Comparison of ENCODE assay signal across 12 cellular contexts in genomic region chr9:76887003-76887821, GRCh38. TPM values are rescaled to one million over a fixed set of nuclear protein-coding genes. Genes with fewer than 3 reads are reported as not detected.
A peak's percentile ranks its signal among the peaks of the same experiment; 100 is the strongest.
DNase-seq lines count a peak whose midpoint lies in the region; ATAC-seq and TF ChIP-seq lines count a peak whose summit lies in the region.
"Had no signal": no experiment of that assay in that cellular context is flagged by ENCODE, and none has a peak within 500 bp of the region (broad histone marks: within the 10 kb centered on the region; RNA-seq: fewer than 3 reads in every experiment).

No MANE protein-coding gene starts in this region.

- in situ Hi-C loops in astrocyte of the spinal cord (cut with HindIII; ENCODE audit: low sequenced_read_pairs), result no loop called here

- ATAC-seq in HG02798 (IDR thresholded peaks at IDR 0.05; ENCODE audit: poor library complexity, unreplicated experiment) (peak; percentile 75), sciatic nerve (no peak), HG03354 (IDR thresholded peaks at IDR 0.05; ENCODE audit: poor library complexity, severe bottlenecking, unreplicated experiment) (no peak)
- ATAC-seq in activated T-cell treated with anti-CD3 and anti-CD28 coated beads, Interleukin-2, amount 50 U/mL, for 4 hours, result no peak
- ATAC-seq: Panc1 had no signal

- H3K4me3 ChIP-seq in GM12864 (ENCODE audit: low read depth, low read length), result peak overlapping the region; percentile 13
- H3K4me3 ChIP-seq in astrocyte of the spinal cord (ENCODE audit: low read depth, low read length), result no peak overlapping the region
- H3K4me3 ChIP-seq: cardiac muscle cell had no signal

- H3K4me1 Mint-ChIP-seq in neural crest cell, result peaks cover 16% of the 10 kb centered on the region
- no peaks in the 10 kb centered on the region for H3K4me1 Mint-ChIP-seq in activated T-cell treated with anti-CD3 and anti-CD28 coated beads, Interleukin-2, amount 50 U/mL, for 4 hours (ENCODE audit: low read depth)
- H3K4me1 Mint-ChIP-seq: activated CD4-positive, alpha-beta memory T cell treated with anti-CD3 and anti-CD28 coated beads, Interleukin-2, amount 10 ng/mL, durations not matched to agents 7 days and 5 days had no signal

- H3K9me3 Mint-ChIP-seq in neural crest cell, result peaks cover 3% of the 10 kb centered on the region
- H3K9me3 Mint-ChIP-seq in activated T-cell treated with anti-CD3 and anti-CD28 coated beads, Interleukin-2, amount 50 U/mL, for 4 hours, result no peaks in the 10 kb centered on the region
- H3K9me3 Mint-ChIP-seq: activated CD4-positive, alpha-beta memory T cell treated with anti-CD3 and anti-CD28 coated beads, Interleukin-2, amount 10 ng/mL, durations not matched to agents 7 days and 5 days had no signal

- peak overlapping the region; percentile 85 for H3K27ac Mint-ChIP-seq in neural crest cell (ENCODE audit: unreplicated experiment)
- H3K27ac Mint-ChIP-seq: activated CD4-positive, alpha-beta memory T cell treated with anti-CD3 and anti-CD28 coated beads, Interleukin-2, amount 10 ng/mL, durations not matched to agents 7 days and 5 days had no signal

- H3K4me3 Mint-ChIP-seq in neural crest cell, result no peak overlapping the region
- H3K4me3 Mint-ChIP-seq in activated T-cell treated with anti-CD3 and anti-CD28 coated beads, Interleukin-2, amount 50 U/mL, for 4 hours, result no peak overlapping the region
- H3K4me3 Mint-ChIP-seq: activated CD4-positive, alpha-beta memory T cell treated with anti-CD3 and anti-CD28 coated beads, Interleukin-2, amount 10 ng/mL, durations not matched to agents 7 days and 5 days had no signal

- peak; percentile 20 for TF ChIP-seq CTCF in GM12864 (IDR thresholded peaks at IDR 0.05; ENCODE audit: low read depth, low read length, missing control alignments)
- TF ChIP-seq CTCF in astrocyte of the spinal cord (IDR thresholded peaks at IDR 0.05; ENCODE audit: low read depth, low read length), result no peak
- TF ChIP-seq CTCF in neural crest cell (conservative IDR thresholded peaks at IDR 0.05), result peak; percentile 24

- H3K36me3 Mint-ChIP-seq in neural crest cell (ENCODE audit: low read depth), result no peaks in the 10 kb centered on the region
- no peaks in the 10 kb centered on the region for H3K36me3 Mint-ChIP-seq in activated T-cell treated with anti-CD3 and anti-CD28 coated beads, Interleukin-2, amount 50 U/mL, for 4 hours (ENCODE audit: insufficient read depth)

- intact Hi-C loops in sciatic nerve (cut with DNase I), result no loop called here

- no peaks in the 10 kb centered on the region for H3K27me3 Mint-ChIP-seq in neural crest cell (ENCODE audit: low read depth)
- no peaks in the 10 kb centered on the region for H3K27me3 Mint-ChIP-seq in activated T-cell treated with anti-CD3 and anti-CD28 coated beads, Interleukin-2, amount 50 U/mL, for 4 hours (ENCODE audit: low read depth)
- H3K27me3 Mint-ChIP-seq: activated CD4-positive, alpha-beta memory T cell treated with anti-CD3 and anti-CD28 coated beads, Interleukin-2, amount 10 ng/mL, durations not matched to agents 7 days and 5 days had no signal

- DNase-seq in GM12864 (ENCODE audit: low read depth) (no peak), astrocyte of the spinal cord (ENCODE audit: low read depth, low spot score) (peak; percentile 45), neural crest cell (ENCODE audit: low read depth, low spot score) (no peak), sciatic nerve (ENCODE audit: low spot score) (no peak), cortex of kidney (lab: John Stamatoyannopoulos, UW) (no peak)
- no peak for DNase-seq in activated T-cell treated with anti-CD3 and anti-CD28 coated beads, Interleukin-2, amount 50 U/mL, for 4 hours
- DNase-seq: activated CD4-positive, alpha-beta memory T cell treated with anti-CD3 and anti-CD28 coated beads, Interleukin-2, amount 10 ng/mL, durations not matched to agents 7 days and 5 days; DMS79 treated with DMSO at 0.1 percent for 48 hours had no signal

RNA-seq across cellular contexts. Expression of gene PRUNE2, which starts 18.7 kb away (rescaled TPM):
- total RNA-seq in neural crest cell (4.3 and 5.4 TPM in 2 replicates), sciatic nerve (55.3 TPM)
- total RNA-seq in activated T-cell treated with anti-CD3 and anti-CD28 coated beads, Interleukin-2, amount 50 U/mL, for 4 hours, result under 1 TPM in 2 of 3 donors, not detected in 1; 0.05 to 0.08 TPM
